Comparison of ENCODE assay signal across 13 cellular contexts in the genomic region with DNA sequence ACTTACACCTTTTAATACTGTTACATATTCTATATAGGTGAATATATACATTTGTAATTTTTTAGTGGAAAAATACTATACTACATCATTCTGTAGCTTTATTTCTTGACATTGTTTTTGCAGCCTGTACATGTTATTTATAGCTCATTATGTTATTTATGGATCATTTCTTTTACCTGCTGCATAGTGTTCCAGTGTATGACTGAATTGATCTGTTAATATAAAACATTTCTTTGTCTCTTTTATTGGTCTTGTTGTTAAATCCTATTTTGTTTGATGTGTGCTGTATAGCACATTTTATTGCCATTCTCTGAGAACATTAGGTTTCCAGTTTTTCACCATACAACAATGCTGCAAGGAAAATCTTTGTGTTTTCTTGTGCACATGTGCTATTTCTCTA. TPM values are rescaled to one million over a fixed set of nuclear protein-coding genes. Genes with fewer than 3 reads are reported as not detected.
DNase-seq lines count a peak whose midpoint lies in the region; ATAC-seq, FAIRE-seq and TF ChIP-seq lines count a peak whose summit lies in the region.
"Had no signal": no experiment of that assay in that cellular context is flagged by ENCODE, and none has a peak within 500 bp of the region (broad histone marks: within the 10 kb centered on the region; RNA-seq: fewer than 3 reads in every experiment).

No MANE protein-coding gene starts in this region.

- H3K9me3 Mint-ChIP-seq in activated CD4-positive, alpha-beta T cell treated with anti-CD3 and anti-CD28 coated beads for 36 hours (ENCODE audit: low read depth), result no peaks in the 10 kb centered on the region
- H3K9me3 Mint-ChIP-seq in progenitor cell of endocrine pancreas (ENCODE audit: low read depth), result no peaks in the 10 kb centered on the region

- H3K4me3 ChIP-seq in Karpas-422 (ENCODE audit: low read length), result peak overlapping the region; percentile 48
- H3K4me3 ChIP-seq in GM12878, result peak overlapping the region; percentile 11
- H3K4me3 ChIP-seq: lung had no signal

- peaks cover 26% of the 10 kb centered on the region for H3K36me3 Mint-ChIP-seq in activated CD4-positive, alpha-beta T cell treated with anti-CD3 and anti-CD28 coated beads for 36 hours (ENCODE audit: low read depth)
- H3K36me3 Mint-ChIP-seq in progenitor cell of endocrine pancreas (ENCODE audit: insufficient read depth), result no peaks in the 10 kb centered on the region

- no peak for ATAC-seq in activated CD4-positive, alpha-beta T cell treated with anti-CD3 and anti-CD28 coated beads for 36 hours
- no peak for ATAC-seq in GM12878
- no peak for ATAC-seq in GM21390 (IDR thresholded peaks at IDR 0.05; ENCODE audit: unreplicated experiment)
- ATAC-seq in GM21825 (IDR thresholded peaks at IDR 0.05; ENCODE audit: unreplicated experiment), result no peak
- ATAC-seq: sciatic nerve had no signal

- no peaks in the 10 kb centered on the region for H3K27me3 Mint-ChIP-seq in activated CD4-positive, alpha-beta T cell treated with anti-CD3 and anti-CD28 coated beads for 36 hours
- no peaks in the 10 kb centered on the region for H3K27me3 Mint-ChIP-seq in progenitor cell of endocrine pancreas

- no peak for TF ChIP-seq EP300 in GM12878 (IDR thresholded peaks at IDR 0.05; ENCODE audit: borderline replicate concordance in 1 of 2, control insufficient read depth in 1 of 2, low read depth in 2 of 2, low read length in 2 of 2)

- no TSS peak for BruUV-seq in GM12878 (replicated peaks; lab: Mats Ljungman, UMichigan)

- peaks cover 71% of the 10 kb centered on the region for H3K79me2 ChIP-seq in Karpas-422 (ENCODE audit: low read length)
- H3K79me2 ChIP-seq in GM12878 (ENCODE audit: control insufficient read depth, insufficient read depth, low read length), result peaks cover 38% of the 10 kb centered on the region

- H3K4me2 ChIP-seq in Karpas-422 (ENCODE audit: low read depth, low read length, poor library complexity, severe bottlenecking) (peak overlapping the region; percentile 96), GM12878 (ENCODE audit: control insufficient read depth, insufficient read depth) (peak overlapping the region; percentile 31)

- no peak for TF ChIP-seq RAD21 in GM12878 (IDR thresholded peaks at IDR 0.05; ENCODE audit: insufficient read depth, low read depth, low read length)

- no peaks in the 10 kb centered on the region for H3K9me2 ChIP-seq in Karpas-422 (replicated peaks; ENCODE audit: insufficient read depth, low read length)

- H3K9me3 ChIP-seq in Karpas-422 (ENCODE audit: low read length) (no peaks in the 10 kb centered on the region), GM12878 (replicated peaks; ENCODE audit: control insufficient read depth, insufficient read depth, low read length) (no peaks in the 10 kb centered on the region)

- TF ChIP-seq CTCF in GM12878 (IDR thresholded peaks at IDR 0.05 in 2 of 3, conservative IDR thresholded peaks at IDR 0.05 in 1 of 3; ENCODE audit: control insufficient read depth in 2 of 3, extremely low read depth in 1 of 3, insufficient read depth in 1 of 3, low read depth in 3 of 3, low read length in 3 of 3), result no peak
- TF ChIP-seq CTCF in progenitor cell of endocrine pancreas (IDR thresholded peaks at IDR 0.05; ENCODE audit: unreplicated experiment), result no peak

- H2AFZ ChIP-seq in Karpas-422 (ENCODE audit: low read length) (no peak overlapping the region), GM12878 (ENCODE audit: control insufficient read depth, low read depth, low read length) (no peak overlapping the region)

- H3K27ac Mint-ChIP-seq in activated CD4-positive, alpha-beta T cell treated with anti-CD3 and anti-CD28 coated beads for 36 hours, result peak overlapping the region; percentile 92
- H3K27ac Mint-ChIP-seq in progenitor cell of endocrine pancreas, result no peak overlapping the region

- SMC1A ChIA-PET in GM12878 (lab: Charles Lee; ENCODE audit: uncharacterized antibody, unreplicated experiment), result interaction anchor here (1.1 to 3.0 kb wide), 6 partner anchors 9 to 190 kb away, joined by 3 to 13 read pairs (median 6); a partner anchor contains a TSS

- no peak for FAIRE-seq in GM12878 (lab: Jason Lieb, UNC)

- peaks cover 30% of the 10 kb centered on the region for H3K36me3 ChIP-seq in Karpas-422 (ENCODE audit: insufficient read depth, low read length)
- H3K36me3 ChIP-seq in GM12878 (ENCODE audit: control insufficient read depth in 2 of 2, insufficient read depth in 2 of 2, low read length in 1 of 2), result no peaks in the 10 kb centered on the region

- DNase-seq in activated CD4-positive, alpha-beta T cell treated with anti-CD3 and anti-CD28 coated beads for 36 hours, result no peak
- DNase-seq in activated CD4-positive, alpha-beta T cell treated with anti-CD3 and anti-CD28 coated beads for 1 hour, result no peak
- DNase-seq in Karpas-422 (no peak), GM12878 (ENCODE audit: low read depth, low spot score) (no peak), progenitor cell of endocrine pancreas (ENCODE audit: low spot score, unreplicated experiment) (no peak), NCI-H524 (lab: John Stamatoyannopoulos, UW) (no peak)
- DNase-seq: dorsolateral prefrontal cortex, EL, NCI-H2029 treated with DMSO at 0.1 percent for 48 hours had no signal

- H3K9ac ChIP-seq in Karpas-422 (ENCODE audit: low read length) (no peak overlapping the region), GM12878 (ENCODE audit: control insufficient read depth, insufficient read depth, low read length) (no peak overlapping the region)

- intact Hi-C loops in activated CD4-positive, alpha-beta T cell treated with anti-CD3 and anti-CD28 coated beads for 36 hours (cut with DNase I, micrococcal nuclease), result loop anchor here (5.0 to 10.0 kb wide), 2 partner anchors 161 to 552 kb away; no protein-coding TSS in a partner anchor
- intact Hi-C loops in GM12878 (cut with micrococcal nuclease; ENCODE audit: unreplicated experiment), result loop anchor here (10.0 kb wide), 2 partner anchors 238 to 338 kb away; no protein-coding TSS in a partner anchor

- peaks cover 70% of the 10 kb centered on the region for H3K4me1 Mint-ChIP-seq in activated CD4-positive, alpha-beta T cell treated with anti-CD3 and anti-CD28 coated beads for 36 hours
- peaks cover 11% of the 10 kb centered on the region for H3K4me1 Mint-ChIP-seq in progenitor cell of endocrine pancreas (ENCODE audit: low read depth)

- H3K4me1 ChIP-seq in Karpas-422 (ENCODE audit: low read length), result peaks cover 44% of the 10 kb centered on the region
- peaks cover 5% of the 10 kb centered on the region; the same call in 1 of the 2 replicates for H3K4me1 ChIP-seq in GM12878 (ENCODE audit: control insufficient read depth, insufficient read depth, low read length)

- CTCF ChIA-PET in activated CD4-positive, alpha-beta T cell treated with anti-CD3 and anti-CD28 coated beads for 36 hours (lab: Charles Lee), result interaction anchor here (1.4 to 2.1 kb wide), 2 partner anchors 13 to 49 kb away, joined by 7 to 8 read pairs; a partner anchor contains a TSS
- CTCF ChIA-PET in GM12878 (lab: Yijun Ruan, JAX), result interaction anchor here (0.6 to 3.0 kb wide), 5 partner anchors 49 to 236 kb away, joined by 3 to 13 read pairs (median 3); a partner anchor contains a TSS

- H3K27me3 ChIP-seq in Karpas-422 (ENCODE audit: low read length), result no peaks in the 10 kb centered on the region
- H3K27me3 ChIP-seq in GM12878 (replicated peaks in 1 of 2; ENCODE audit: control insufficient read depth in 2 of 2, insufficient read depth in 2 of 2, low read length in 1 of 2), result no peaks in the 10 kb centered on the region
- H3K27me3 ChIP-seq: dorsolateral prefrontal cortex had no signal

- RAD21 ChIA-PET in GM12878 (lab: Charles Lee; ENCODE audit: unreplicated experiment), result interaction anchor here (1.4 to 1.5 kb wide), 2 partner anchors 9 to 49 kb away, joined by 5 read pairs; a partner anchor contains a TSS

- peak overlapping the region; percentile 66 for H3K4me3 Mint-ChIP-seq in activated CD4-positive, alpha-beta T cell treated with anti-CD3 and anti-CD28 coated beads for 36 hours
- peak overlapping the region; percentile 52 for H3K4me3 Mint-ChIP-seq in progenitor cell of endocrine pancreas (ENCODE audit: low read depth)

- H3K27ac ChIP-seq in Karpas-422 (ENCODE audit: low read length) (peak overlapping the region; percentile 34), GM12878 (ENCODE audit: control insufficient read depth, insufficient read depth) (no peak overlapping the region)

- in situ Hi-C loops in GM12878 (cut with MboI), result no loop called here

- POLR2A ChIA-PET in activated CD4-positive, alpha-beta T cell treated with anti-CD3 and anti-CD28 coated beads for 36 hours (lab: Charles Lee), result interaction anchor here (0.6 to 4.3 kb wide), 3 partner anchors 49 to 238 kb away, joined by 3 to 30 read pairs (median 4); a partner anchor contains a TSS
- POLR2A ChIA-PET in GM12878 (lab: Charles Lee), result interaction anchor here (1.9 to 4.9 kb wide), 2 partner anchors 48 to 490 kb away, joined by 4 to 48 read pairs; a partner anchor contains a TSS

- no peak for TF ChIP-seq POLR2A in GM12878 (IDR thresholded peaks at IDR 0.05; ENCODE audit: low read depth, low read length)

- H4K20me1 ChIP-seq in Karpas-422 (ENCODE audit: insufficient read depth, low read depth, low read length) (no peaks in the 10 kb centered on the region), GM12878 (ENCODE audit: control insufficient read depth, insufficient read depth) (no peaks in the 10 kb centered on the region)

RNA-seq across cellular contexts. Expression of a gene that starts 2.4 kb away (rescaled TPM):
- total RNA-seq in activated CD4-positive, alpha-beta T cell treated with anti-CD3 and anti-CD28 coated beads for 36 hours, result 10 to 100 TPM; 14.2 to 15.1 TPM
- 25.4 and 34.0 TPM in 2 replicates for total RNA-seq in Karpas-422 (2014; rRNA removed; shearing (Covaris generic); ENCODE audit: low replicate concordance)
- total RNA-seq in GM12878 (2013; cell fraction: nucleolus; rRNA removed), result 37.4 and 39.0 TPM in 2 replicates
- total RNA-seq in GM12878 (2014; rRNA removed), result 5.7 and 6.6 TPM in 2 replicates
- 8.3 and 9.5 TPM in 2 replicates for total RNA-seq in GM12878 (2014; rRNA removed; fragmentation: Illumina TruSeq; extraction: Trizol)
- total RNA-seq in GM12878 (2021), result 5.7 and 6.6 TPM in 2 replicates
- polyA plus RNA-seq in GM12878 (2011; ENCODE audit: low read depth), result 2.7 TPM
- polyA plus RNA-seq in GM12878 (2011; rRNA removed), result 8.9 and 16.8 TPM in 2 replicates
- polyA plus RNA-seq in GM12878 (2011; cell fraction: cytosol; rRNA removed), result 2.6 and 3.3 TPM in 2 replicates
- polyA plus RNA-seq in GM12878 (2011; cell fraction: nucleus; rRNA removed), result 7.7 and 8.5 TPM in 2 replicates
- 5.1 and 7.3 TPM in 2 replicates for polyA plus RNA-seq in GM12878 (2012)
- polyA plus RNA-seq in GM12878 (2014; fragmentation: Illumina TruSeq; extraction: Trizol), result 8.2 and 8.7 TPM in 2 replicates
- 1 to 10 TPM; 1.2 to 1.4 TPM for polyA plus RNA-seq in GM12878 (2014; fragmentation: Nextera tagmentation; extraction: Ambion mirVana)
- polyA plus RNA-seq in GM12878 (2014; rRNA removed), result 3.1 and 4.5 TPM in 2 replicates
- polyA plus RNA-seq in GM12878 (2016; fragmentation: Nextera tagmentation; extraction: Ambion mirVana), result 10 to 100 TPM in 1 of 2 experiments, 1 to 10 TPM in 1; 8.4 to 10.0 TPM
- polyA minus RNA-seq in GM12878 (2011; rRNA and poly(A)+ RNA removed), result 5.4 and 7.6 TPM in 2 replicates
- 2.5 and 4.4 TPM in 2 replicates for polyA minus RNA-seq in GM12878 (2011; cell fraction: cytosol; rRNA and poly(A)+ RNA removed)
- 9.9 and 13.2 TPM in 2 replicates for polyA minus RNA-seq in GM12878 (2011; cell fraction: nucleus; rRNA and poly(A)+ RNA removed)
- 11.5 and 12.1 TPM in 2 replicates for total RNA-seq in progenitor cell of endocrine pancreas

RNA-seq across cellular contexts. Expression of a gene that starts 2.6 kb away (rescaled TPM):
- 1 to 10 TPM; 4.8 to 5.7 TPM for total RNA-seq in activated CD4-positive, alpha-beta T cell treated with anti-CD3 and anti-CD28 coated beads for 36 hours
- 24.7 and 51.9 TPM in 2 replicates for total RNA-seq in Karpas-422 (2014; rRNA removed; shearing (Covaris generic); ENCODE audit: low replicate concordance)
- 3.0 and 3.2 TPM in 2 replicates for total RNA-seq in GM12878 (2013; cell fraction: nucleolus; rRNA removed)
- total RNA-seq in GM12878 (2014; rRNA removed) (1.2 and 1.9 TPM in 2 replicates), GM12878 (2014; rRNA removed; fragmentation: Illumina TruSeq; extraction: Trizol) (1.9 and 2.1 TPM in 2 replicates), GM12878 (2021) (2.2 and 3.0 TPM in 2 replicates), progenitor cell of endocrine pancreas (8.8 and 10.5 TPM in 2 replicates)
- polyA plus RNA-seq in GM12878 (2011; ENCODE audit: low read depth), result 2.6 TPM
- polyA plus RNA-seq in GM12878 (2011; rRNA removed) (2.9 and 5.0 TPM in 2 replicates), GM12878 (2014; fragmentation: Illumina TruSeq; extraction: Trizol) (1.9 and 2.0 TPM in 2 replicates), GM12878 (2014; fragmentation: Nextera tagmentation; extraction: Ambion mirVana) (1 to 10 TPM in 1 of 2 experiments, under 1 TPM in 1; 0.88 to 1.6 TPM), GM12878 (2014; rRNA removed) (1.0 and 1.4 TPM in 2 replicates), GM12878 (2016; fragmentation: Nextera tagmentation; extraction: Ambion mirVana) (1 to 10 TPM; 1.6 to 1.8 TPM)
- polyA plus RNA-seq in GM12878 (2011; cell fraction: cytosol; rRNA removed), result 1.4 and 1.9 TPM in 2 replicates
- 1.0 and 1.5 TPM in 2 replicates for polyA plus RNA-seq in GM12878 (2011; cell fraction: nucleus; rRNA removed)
- polyA plus RNA-seq in GM12878 (2012), result 2.8 and 3.0 TPM in 2 replicates
- 2.8 and 3.0 TPM in 2 replicates for polyA minus RNA-seq in GM12878 (2011; rRNA and poly(A)+ RNA removed)
- 1.0 and 1.9 TPM in 2 replicates for polyA minus RNA-seq in GM12878 (2011; cell fraction: cytosol; rRNA and poly(A)+ RNA removed)
- polyA minus RNA-seq in GM12878 (2011; cell fraction: nucleus; rRNA and poly(A)+ RNA removed), result 1.1 and 1.2 TPM in 2 replicates

RNA-seq across cellular contexts. Expression of a gene that starts 49.3 kb away (rescaled TPM):
- total RNA-seq in activated CD4-positive, alpha-beta T cell treated with anti-CD3 and anti-CD28 coated beads for 36 hours, result 100 to 1,000 TPM in 1 of 2 experiments, 10 to 100 TPM in 1; 84.0 to 106 TPM
- 34.3 and 75.2 TPM in 2 replicates for total RNA-seq in Karpas-422 (2014; rRNA removed; shearing (Covaris generic); ENCODE audit: low replicate concordance)
- total RNA-seq in GM12878 (2013; cell fraction: nucleolus; rRNA removed), result 69.4 and 73.9 TPM in 2 replicates
- total RNA-seq in GM12878 (2014; rRNA removed) (17.8 and 24.5 TPM in 2 replicates), GM12878 (2014; rRNA removed; fragmentation: Illumina TruSeq; extraction: Trizol) (35.0 and 36.3 TPM in 2 replicates), GM12878 (2021) (33.9 and 35.6 TPM in 2 replicates), progenitor cell of endocrine pancreas (34.3 and 35.2 TPM in 2 replicates)
- polyA plus RNA-seq in GM12878 (2011; ENCODE audit: low read depth), result 61.1 TPM
- polyA plus RNA-seq in GM12878 (2011; rRNA removed) (77.3 and 89.2 TPM in 2 replicates), GM12878 (2014; fragmentation: Illumina TruSeq; extraction: Trizol) (50.1 and 64.6 TPM in 2 replicates), GM12878 (2014; fragmentation: Nextera tagmentation; extraction: Ambion mirVana) (10 to 100 TPM; 16.9 to 23.0 TPM), GM12878 (2014; rRNA removed) (39.7 and 40.9 TPM in 2 replicates), GM12878 (2016; fragmentation: Nextera tagmentation; extraction: Ambion mirVana) (10 to 100 TPM; 24.2 to 31.6 TPM)
- 30.5 and 35.1 TPM in 2 replicates for polyA plus RNA-seq in GM12878 (2011; cell fraction: cytosol; rRNA removed)
- 74.2 and 92.7 TPM in 2 replicates for polyA plus RNA-seq in GM12878 (2011; cell fraction: nucleus; rRNA removed)
- polyA plus RNA-seq in GM12878 (2012), result 49.4 and 62.6 TPM in 2 replicates
- polyA minus RNA-seq in GM12878 (2011; rRNA and poly(A)+ RNA removed), result 25.4 and 33.2 TPM in 2 replicates
- polyA minus RNA-seq in GM12878 (2011; cell fraction: cytosol; rRNA and poly(A)+ RNA removed), result 12.0 and 12.8 TPM in 2 replicates
- 18.4 and 27.5 TPM in 2 replicates for polyA minus RNA-seq in GM12878 (2011; cell fraction: nucleus; rRNA and poly(A)+ RNA removed)
